In the genomic region with DNA sequence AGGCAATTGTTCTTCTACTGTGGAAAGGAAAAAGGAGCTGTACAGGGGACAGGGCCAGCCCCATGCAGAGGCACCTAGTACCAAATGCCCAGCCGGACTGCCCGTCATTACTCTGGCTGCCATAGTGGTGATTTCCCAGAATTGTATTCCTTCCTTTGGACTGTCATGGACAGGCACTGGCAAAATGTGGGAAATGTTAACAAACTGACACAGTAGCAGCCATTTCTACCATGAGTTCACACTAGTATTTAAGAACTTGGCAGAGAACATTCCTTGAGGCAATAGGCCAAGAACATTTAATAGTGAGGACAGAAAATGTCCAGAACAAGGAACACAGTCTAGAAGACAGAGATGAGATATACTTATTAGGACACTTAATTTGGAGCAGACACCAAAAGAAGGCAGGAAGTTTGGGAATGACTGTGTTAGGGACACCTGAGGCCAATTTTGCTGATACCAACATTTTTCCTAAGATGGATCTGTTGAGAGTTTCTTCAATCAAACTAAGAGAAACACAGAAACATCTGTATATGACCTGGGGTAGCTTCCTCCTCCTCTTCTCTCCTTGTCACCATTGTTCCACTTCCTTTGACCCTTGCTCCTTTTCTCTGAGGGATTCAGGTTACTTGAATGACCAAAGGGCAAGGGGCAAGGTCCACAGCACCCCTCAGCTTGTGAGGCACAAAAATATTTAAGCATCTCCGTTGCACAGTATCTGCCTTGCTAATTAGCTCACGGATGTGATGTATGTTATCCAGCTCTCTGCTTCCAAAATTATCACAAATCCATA, we compare ENCODE assay signal across 22 cellular contexts. TPM values are rescaled to one million over a fixed set of nuclear protein-coding genes. Genes with fewer than 3 reads are reported as not detected.
DNase-seq lines count a peak whose midpoint lies in the region; ATAC-seq and TF ChIP-seq lines count a peak whose summit lies in the region.
"Had no signal": no experiment of that assay in that cellular context is flagged by ENCODE, and none has a peak within 500 bp of the region (broad histone marks: within the 10 kb centered on the region; RNA-seq: fewer than 3 reads in every experiment).

No MANE protein-coding gene starts in this region.

- peaks cover 10% of the 10 kb centered on the region for H3K36me3 Mint-ChIP-seq in MCF 10A (ENCODE audit: insufficient read depth, unreplicated experiment)
- H3K36me3 Mint-ChIP-seq in T-helper 2 cell treated with Interferon-gamma antibody and Interleukin-4, amounts not matched to agents 5 μg/mL and 100 μg/mL, for 36 hours (ENCODE audit: low read depth), result no peaks in the 10 kb centered on the region
- H3K36me3 Mint-ChIP-seq: activated naive CD4-positive, alpha-beta T cell treated with anti-CD3 and anti-CD28 coated beads, Interleukin-2, amount 50 U/mL, for 24 hours; CD14-positive monocyte had no signal

- H3K9me3 Mint-ChIP-seq in MCF 10A (ENCODE audit: unreplicated experiment), result no peaks in the 10 kb centered on the region
- H3K9me3 Mint-ChIP-seq in T-helper 2 cell treated with Interferon-gamma antibody and Interleukin-4, amounts not matched to agents 5 μg/mL and 100 μg/mL, for 36 hours, result no peaks in the 10 kb centered on the region
- H3K9me3 Mint-ChIP-seq: activated CD4-positive, alpha-beta memory T cell treated with anti-CD3 and anti-CD28 coated beads, Interleukin-2, amount 10 ng/mL, durations not matched to agents 7 days and 5 days; activated naive CD4-positive, alpha-beta T cell treated with anti-CD3 and anti-CD28 coated beads, Interleukin-2, amount 50 U/mL, for 24 hours; activated T-cell treated with anti-CD3 and anti-CD28 coated beads, Interleukin-2, amount 50 U/mL, for 4 hours; CD14-positive monocyte; T-helper 1 cell treated with Interleukin-12 subunit alpha and Interleukin-12 subunit beta and Interleukin-4 antibody, amounts not matched to agents 30 μg/mL and 1 μg/mL, for 36 hours had no signal

- POLR2A ChIA-PET in MCF 10A (lab: Yijun Ruan, JAX), result interaction anchor here (0.8 to 10.4 kb wide), 4 partner anchors 8 to 248 kb away, joined by 3 to 248 read pairs (median 4); a partner anchor contains a TSS

- peak overlapping the region; percentile 37 for H3K27ac Mint-ChIP-seq in MCF 10A (ENCODE audit: low read depth, unreplicated experiment)
- H3K27ac Mint-ChIP-seq in T-helper 2 cell treated with Interferon-gamma antibody and Interleukin-4, amounts not matched to agents 5 μg/mL and 100 μg/mL, for 36 hours, result no peak overlapping the region
- H3K27ac Mint-ChIP-seq: activated CD4-positive, alpha-beta memory T cell treated with anti-CD3 and anti-CD28 coated beads, Interleukin-2, amount 10 ng/mL, durations not matched to agents 7 days and 5 days; activated naive CD4-positive, alpha-beta T cell treated with anti-CD3 and anti-CD28 coated beads, Interleukin-2, amount 50 U/mL, for 24 hours; CD14-positive monocyte; T-helper 1 cell treated with Interleukin-12 subunit alpha and Interleukin-12 subunit beta and Interleukin-4 antibody, amounts not matched to agents 30 μg/mL and 1 μg/mL, for 36 hours had no signal

- WGBS in esophagus squamous epithelium, 2 donors, result 79 to 86% methylated on average over 4 of the region's 4 CpGs

- DNase-seq in MCF 10A (ENCODE audit: unreplicated experiment), result no peak
- DNase-seq in breast epithelium (ENCODE audit: low spot score in 2 of 2), result no peak
- no peak for DNase-seq in esophagus squamous epithelium (lab: John Stamatoyannopoulos, UW)
- DNase-seq in thoracic aorta (ENCODE audit: low spot score), result no peak
- no peak for DNase-seq in ACHN
- DNase-seq in T-helper 2 cell treated with Interferon-gamma antibody and Interleukin-4, amounts not matched to agents 5 μg/mL and 100 μg/mL, for 36 hours (ENCODE audit: low spot score), result no peak
- DNase-seq: 8988T; activated CD4-positive, alpha-beta memory T cell treated with anti-CD3 and anti-CD28 coated beads, Interleukin-2, amount 10 ng/mL, durations not matched to agents 7 days and 5 days; activated T-cell treated with anti-CD3 and anti-CD28 coated beads, Interleukin-2, amount 50 U/mL, for 4 hours; effector memory CD4-positive, alpha-beta T cell; foreskin keratinocyte; Kasumi-1; NCI-H1105; NCI-H69; occipital lobe; stimulated activated CD4-positive, alpha-beta T cell treated with anti-CD3 and anti-CD28 coated beads, Interleukin-2, amount 100 ng/mL, for 48 hours had no signal

- in situ Hi-C loops in ACHN (cut with HindIII; ENCODE audit: low pct_ligation_motif_present, low pct_unique_long_range_greater_than_20kb, low sequenced_read_pairs), result no loop called here

- H3K4me1 Mint-ChIP-seq in MCF 10A (ENCODE audit: insufficient read depth, unreplicated experiment), result peaks cover 38% of the 10 kb centered on the region
- H3K4me1 Mint-ChIP-seq in T-helper 2 cell treated with Interferon-gamma antibody and Interleukin-4, amounts not matched to agents 5 μg/mL and 100 μg/mL, for 36 hours (ENCODE audit: low read depth), result peaks cover 2% of the 10 kb centered on the region

- TF ChIP-seq POLR2A in breast epithelium (IDR thresholded peaks at IDR 0.05) (no peak), esophagus squamous epithelium (IDR thresholded peaks at IDR 0.05) (no peak)

- H3K27ac ChIP-seq in breast epithelium, result no peak overlapping the region
- H3K27ac ChIP-seq in esophagus squamous epithelium, result peak overlapping the region in 3 of 4 donors; percentile 69 to 75 (median 71)
- H3K27ac ChIP-seq in muscle layer of colon (ENCODE audit: low read depth, low read length), result peak overlapping the region; percentile 7
- H3K27ac ChIP-seq in thoracic aorta, result peak overlapping the region; percentile 84 to 87
- H3K27ac ChIP-seq: foreskin keratinocyte had no signal

- CTCF ChIA-PET in MCF 10A (lab: Yijun Ruan, JAX), result interaction anchor here (0.6 to 1.7 kb wide), 2 partner anchors 11 to 872 kb away, joined by 3 to 4 read pairs; no protein-coding TSS in a partner anchor

- H3K36me3 ChIP-seq in breast epithelium, result no peaks in the 10 kb centered on the region
- H3K36me3 ChIP-seq in esophagus squamous epithelium, result no peaks in the 10 kb centered on the region
- no peaks in the 10 kb centered on the region for H3K36me3 ChIP-seq in muscle layer of colon (ENCODE audit: insufficient read depth, low read length)
- H3K36me3 ChIP-seq in thoracic aorta, result no peaks in the 10 kb centered on the region

- intact Hi-C loops in MCF 10A (cut with micrococcal nuclease) (no loop called here), breast epithelium (cut with DNase I; ENCODE audit: low total_unique reads) (no loop called here), esophagus squamous epithelium (cut with DNase I) (no loop called here)

- no peak for ATAC-seq in thoracic aorta (ENCODE audit: insufficient number of reproducible peaks, low FRiP score, low read depth)
- no peak for ATAC-seq in GM21526 (IDR thresholded peaks at IDR 0.05; ENCODE audit: low FRiP score, unreplicated experiment)
- ATAC-seq: foreskin keratinocyte had no signal

- H3K4me1 ChIP-seq in breast epithelium (no peaks in the 10 kb centered on the region), esophagus squamous epithelium (peaks cover 8 to 40% (median 24%) of the 10 kb centered on the region in 3 donors), muscle layer of colon (ENCODE audit: insufficient read depth, low read length) (peaks cover 32% of the 10 kb centered on the region), thoracic aorta (ENCODE audit: control insufficient read depth in 1 of 2, low read depth in 2 of 2) (peaks cover 33 to 67% of the 10 kb centered on the region in 2 donors)

- H3K9me3 ChIP-seq in breast epithelium, result no peaks in the 10 kb centered on the region
- H3K9me3 ChIP-seq in esophagus squamous epithelium, result no peaks in the 10 kb centered on the region
- H3K9me3 ChIP-seq in muscle layer of colon (ENCODE audit: low read length), result no peaks in the 10 kb centered on the region
- no peaks in the 10 kb centered on the region for H3K9me3 ChIP-seq in thoracic aorta

- H3K27me3 ChIP-seq in breast epithelium (no peaks in the 10 kb centered on the region), esophagus squamous epithelium (no peaks in the 10 kb centered on the region), muscle layer of colon (ENCODE audit: control insufficient read depth in 1 of 2, insufficient read depth in 2 of 2, low read length in 2 of 2) (no peaks in the 10 kb centered on the region), thoracic aorta (replicated peaks; ENCODE audit: insufficient read depth) (no peaks in the 10 kb centered on the region)
- H3K27me3 ChIP-seq: foreskin keratinocyte had no signal

- no TSS peak for BruUV-seq in MCF 10A (replicated peaks; lab: Mats Ljungman, UMichigan)

- H3K27me3 Mint-ChIP-seq in MCF 10A (ENCODE audit: insufficient read depth, unreplicated experiment), result no peaks in the 10 kb centered on the region
- H3K27me3 Mint-ChIP-seq in T-helper 2 cell treated with Interferon-gamma antibody and Interleukin-4, amounts not matched to agents 5 μg/mL and 100 μg/mL, for 36 hours (ENCODE audit: low read depth), result no peaks in the 10 kb centered on the region
- H3K27me3 Mint-ChIP-seq: activated naive CD4-positive, alpha-beta T cell treated with anti-CD3 and anti-CD28 coated beads, Interleukin-2, amount 50 U/mL, for 24 hours had no signal

- no peak overlapping the region for H3K4me3 Mint-ChIP-seq in MCF 10A (ENCODE audit: unreplicated experiment)
- H3K4me3 Mint-ChIP-seq in T-helper 2 cell treated with Interferon-gamma antibody and Interleukin-4, amounts not matched to agents 5 μg/mL and 100 μg/mL, for 36 hours, result no peak overlapping the region
- H3K4me3 Mint-ChIP-seq: activated CD4-positive, alpha-beta memory T cell treated with anti-CD3 and anti-CD28 coated beads, Interleukin-2, amount 10 ng/mL, durations not matched to agents 7 days and 5 days; activated naive CD4-positive, alpha-beta T cell treated with anti-CD3 and anti-CD28 coated beads, Interleukin-2, amount 50 U/mL, for 24 hours; activated T-cell treated with anti-CD3 and anti-CD28 coated beads, Interleukin-2, amount 50 U/mL, for 4 hours; CD14-positive monocyte; T-helper 1 cell treated with Interleukin-12 subunit alpha and Interleukin-12 subunit beta and Interleukin-4 antibody, amounts not matched to agents 30 μg/mL and 1 μg/mL, for 36 hours had no signal

- H3K9ac ChIP-seq in muscle layer of colon (ENCODE audit: low read length), result no peak overlapping the region

- H3K4me3 ChIP-seq in breast epithelium (no peak overlapping the region), esophagus squamous epithelium (no peak overlapping the region), muscle layer of colon (ENCODE audit: low read depth in 1 of 2, low read length in 2 of 2) (no peak overlapping the region), thoracic aorta (no peak overlapping the region)

- TF ChIP-seq CTCF in MCF 10A (IDR thresholded peaks at IDR 0.05; ENCODE audit: unreplicated experiment) (no peak), breast epithelium (IDR thresholded peaks at IDR 0.05) (no peak), esophagus squamous epithelium (IDR thresholded peaks at IDR 0.05) (no peak), thoracic aorta (IDR thresholded peaks at IDR 0.05) (no peak)

RNA-seq across cellular contexts. Expression of a gene that starts 14.9 kb away (rescaled TPM):
- total RNA-seq in MCF 10A (2022) (14.8 and 25.3 TPM in 2 replicates), breast epithelium (1 to 10 TPM in 2 of 3 donors, under 1 TPM in 1; 0.48 to 2.9 (median 2.6) TPM), esophagus squamous epithelium (1 to 10 TPM in 2 of 4 donors, under 1 TPM in 2; 0.76 to 2.5 (median 1.6) TPM), thoracic aorta (not detected)
- total RNA-seq: OCI-LY7 had no signal

Comparison
In these comparisons a context has a peak if more than half of its experiments do, and no peak if none do; other contexts are left out.
1. H3K27ac ChIP-seq: peak in esophagus squamous epithelium (3 of 4), muscle layer of colon (single experiment) and thoracic aorta (2 of 2); none in breast epithelium (0 of 2).